Comparison of ENCODE assay signal across 8 cellular contexts in genomic region chr7:82729172-82730030, GRCh38.
DNase-seq lines count a peak whose midpoint lies in the region; ATAC-seq and TF ChIP-seq lines count a peak whose summit lies in the region.

No MANE protein-coding gene starts in this region.

- WGBS in ovary, 3 donors: 33 to 43% (median 37%) methylated on average over 8 of the region's 8 CpGs

- H3K4me1 ChIP-seq in ovary (ENCODE audit: insufficient read depth): no peaks in the 10 kb centered on the region

- DNase-seq in AG10803 (ENCODE audit: low read depth) (peak; percentile 32), H7 (peak; percentile 38), NOMO-1 treated with DMSO at 0.1 percent for 48 hours (lab: John Stamatoyannopoulos, UW; ENCODE audit: unreplicated experiment) (peak; percentile 54), dermis blood vessel endothelial cell (peak; percentile 63), ovary (no peak), NCI-H226 (no peak)
- no peak for DNase-seq in central memory CD4-positive, alpha-beta T cell

- intact Hi-C loops in ovary (cut with DNase I): loop anchor here in 1 of 4 donors (10.0 kb wide), 1 partner anchor 685 kb away; no protein-coding TSS in a partner anchor

- H3K27ac ChIP-seq in ovary: no peak overlapping the region

- H3K27me3 ChIP-seq in H7 (ENCODE audit: control insufficient read depth, insufficient read depth, low read length) (no peaks in the 10 kb centered on the region), ovary (no peaks in the 10 kb centered on the region)

- no peak for TF ChIP-seq POLR2A in ovary (IDR thresholded peaks at IDR 0.05)

- ATAC-seq in GM18517 (IDR thresholded peaks at IDR 0.05; ENCODE audit: unreplicated experiment): no peak

- no peak for TF ChIP-seq EP300 in ovary (IDR thresholded peaks at IDR 0.05)

- TF ChIP-seq CTCF in AG10803 (conservative IDR thresholded peaks at IDR 0.05; ENCODE audit: low read length): peak; percentile 80
- peak in 2 of 3 donors; percentile 12 to 13 for TF ChIP-seq CTCF in ovary (IDR thresholded peaks at IDR 0.05)

- H3K36me3 ChIP-seq in H7 (replicated peaks; ENCODE audit: control insufficient read depth, insufficient read depth, low read length): no peaks in the 10 kb centered on the region
- no peaks in the 10 kb centered on the region for H3K36me3 ChIP-seq in ovary

- no peaks in the 10 kb centered on the region for H3K9me3 ChIP-seq in ovary

- H3K4me3 ChIP-seq in AG10803 (ENCODE audit: low read length) (no peak overlapping the region), H7 (ENCODE audit: insufficient read depth, low read depth, low read length) (no peak overlapping the region), ovary (no peak overlapping the region)

Comparison
In these comparisons a context has a peak if more than half of its experiments do, and no peak if none do; other contexts are left out.
1. DNase-seq: peak in AG10803 (single experiment), H7 (single experiment), NOMO-1 treated with DMSO at 0.1 percent for 48 hours (single experiment) and dermis blood vessel endothelial cell (single experiment); none in ovary (0 of 5), central memory CD4-positive, alpha-beta T cell (single experiment) and NCI-H226 (single experiment).